1 cellular context compared by ENCODE assay signal in genomic region chr3:58899159-58899952, GRCh38.
TF ChIP-seq lines count a peak whose summit lies in the region.

No MANE protein-coding gene starts in this region.

TF ChIP-seq in IMR-90, 13 proteins besides CTCF, POLR2A, EP300 and RAD21 (continued from another document):
- TF ChIP-seq, protein P1, sequence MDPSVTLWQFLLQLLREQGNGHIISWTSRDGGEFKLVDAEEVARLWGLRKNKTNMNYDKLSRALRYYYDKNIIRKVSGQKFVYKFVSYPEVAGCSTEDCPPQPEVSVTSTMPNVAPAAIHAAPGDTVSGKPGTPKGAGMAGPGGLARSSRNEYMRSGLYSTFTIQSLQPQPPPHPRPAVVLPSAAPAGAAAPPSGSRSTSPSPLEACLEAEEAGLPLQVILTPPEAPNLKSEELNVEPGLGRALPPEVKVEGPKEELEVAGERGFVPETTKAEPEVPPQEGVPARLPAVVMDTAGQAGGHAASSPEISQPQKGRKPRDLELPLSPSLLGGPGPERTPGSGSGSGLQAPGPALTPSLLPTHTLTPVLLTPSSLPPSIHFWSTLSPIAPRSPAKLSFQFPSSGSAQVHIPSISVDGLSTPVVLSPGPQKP (IDR thresholded peaks at IDR 0.05; ENCODE audit: borderline replicate concordance, low read depth, low read length): no peak
- TF ChIP-seq MAFK (IDR thresholded peaks at IDR 0.05; ENCODE audit: low read depth, low read length): no peak
- no peak for TF ChIP-seq BHLHE40 (IDR thresholded peaks at IDR 0.05; ENCODE audit: low read depth, low read length)
